16 cellular contexts compared by ENCODE assay signal in the genomic region with DNA sequence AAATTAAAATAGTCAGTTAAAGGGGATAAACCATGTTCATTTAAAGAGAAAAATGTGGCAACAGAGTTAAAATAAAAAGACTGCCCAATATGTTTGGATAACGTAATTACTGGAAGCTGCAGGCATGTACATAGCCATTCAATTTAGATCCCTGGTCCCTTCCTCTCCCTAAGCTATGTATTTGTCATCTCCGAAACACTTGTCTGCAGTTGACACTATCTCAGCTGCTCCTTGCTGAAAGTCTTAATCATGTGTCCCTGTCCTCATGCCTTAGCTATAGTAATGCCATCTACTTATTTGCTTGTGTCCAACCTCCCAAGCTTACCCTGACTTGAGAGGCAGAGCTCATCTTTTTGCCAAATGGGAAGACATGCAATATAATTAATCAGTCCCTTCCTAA.
"Had no signal": no experiment of that assay in that cellular context is flagged by ENCODE, and none has a peak within 500 bp of the region (broad histone marks: within the 10 kb centered on the region; RNA-seq: fewer than 3 reads in every experiment).

No MANE protein-coding gene starts in this region.

- H3K9me3 Mint-ChIP-seq: activated T-cell treated with anti-CD3 and anti-CD28 coated beads, Interleukin-2, amount 50 U/mL, for 24 hours; naive B cell; T-helper 2 cell treated with Interferon-gamma antibody and Interleukin-4, amounts not matched to agents 5 μg/mL and 100 μg/mL, for 36 hours had no signal

- H3K36me3 ChIP-seq: uterus had no signal

- H3K4me3 ChIP-seq: uterus had no signal

- H3K9me3 ChIP-seq: uterus had no signal

- ATAC-seq: activated CD4-positive, CD25-positive, alpha-beta regulatory T cell treated with anti-CD3 and anti-CD28 coated beads, Interleukin-2, amount 50 U/mL, for 24 hours; activated CD8-positive, alpha-beta memory T cell treated with anti-CD3 and anti-CD28 coated beads, Interleukin-2, amount 10 ng/mL, durations not matched to agents 7 days and 5 days had no signal

- DNase-seq: activated CD4-positive, alpha-beta T cell treated with anti-CD3 and anti-CD28 coated beads, Interleukin-2, amount 50 U/mL, for 48 hours; activated CD8-positive, alpha-beta memory T cell treated with anti-CD3 and anti-CD28 coated beads, Interleukin-2, amount 10 ng/mL, durations not matched to agents 7 days and 5 days; activated effector memory CD4-positive, alpha-beta T cell treated with Interleukin-2 at 50 U/mL for 16 hours; activated T-cell treated with anti-CD3 and anti-CD28 coated beads, Interleukin-2, amount 50 U/mL, for 24 hours; kidney; naive B cell; nucleus accumbens; stimulated activated CD4-positive, alpha-beta T cell treated with anti-CD3 and anti-CD28 coated beads, Interleukin-4, amount 100 ng/mL, for 1 hour; stimulated activated CD8-positive, alpha-beta memory T cell treated with anti-CD3 and anti-CD28 coated beads, Interleukin-4, amount 100 ng/mL, for 48 hours; SW 1271; uterus had no signal

- H3K27me3 Mint-ChIP-seq: activated naive CD4-positive, alpha-beta T cell treated with anti-CD3 and anti-CD28 coated beads, Interleukin-2, amount 50 U/mL, for 24 hours; activated T-cell treated with anti-CD3 and anti-CD28 coated beads, Interleukin-2, amount 50 U/mL, for 24 hours; naive B cell; stimulated activated naive CD8-positive, alpha-beta T cell treated with anti-CD3 and anti-CD28 coated beads, Interleukin-15, Interleukin-2, amounts not matched to agents 100 ng/mL and 50 ng/mL, for 24 hours had no signal

- H3K27ac Mint-ChIP-seq: activated CD8-positive, alpha-beta memory T cell treated with anti-CD3 and anti-CD28 coated beads, Interleukin-2, amount 10 ng/mL, durations not matched to agents 7 days and 5 days; activated naive CD4-positive, alpha-beta T cell treated with anti-CD3 and anti-CD28 coated beads, Interleukin-2, amount 50 U/mL, for 24 hours; activated T-cell treated with anti-CD3 and anti-CD28 coated beads, Interleukin-2, amount 50 U/mL, for 24 hours; mesothelial cell of epicardium; stimulated activated naive CD8-positive, alpha-beta T cell treated with anti-CD3 and anti-CD28 coated beads, Interleukin-15, Interleukin-2, amounts not matched to agents 100 ng/mL and 50 ng/mL, for 24 hours; T-helper 2 cell treated with Interferon-gamma antibody and Interleukin-4, amounts not matched to agents 5 μg/mL and 100 μg/mL, for 36 hours had no signal

- H3K27ac ChIP-seq: uterus had no signal

- H3K4me3 Mint-ChIP-seq: activated CD8-positive, alpha-beta memory T cell treated with anti-CD3 and anti-CD28 coated beads, Interleukin-2, amount 10 ng/mL, durations not matched to agents 7 days and 5 days; activated naive CD4-positive, alpha-beta T cell treated with anti-CD3 and anti-CD28 coated beads, Interleukin-2, amount 50 U/mL, for 24 hours; activated T-cell treated with anti-CD3 and anti-CD28 coated beads, Interleukin-2, amount 50 U/mL, for 24 hours; mesothelial cell of epicardium; naive B cell; stimulated activated naive CD8-positive, alpha-beta T cell treated with anti-CD3 and anti-CD28 coated beads, Interleukin-15, Interleukin-2, amounts not matched to agents 100 ng/mL and 50 ng/mL, for 24 hours; T-helper 2 cell treated with Interferon-gamma antibody and Interleukin-4, amounts not matched to agents 5 μg/mL and 100 μg/mL, for 36 hours had no signal

- H3K36me3 Mint-ChIP-seq: activated CD8-positive, alpha-beta memory T cell treated with anti-CD3 and anti-CD28 coated beads, Interleukin-2, amount 10 ng/mL, durations not matched to agents 7 days and 5 days had no signal

- H3K4me1 Mint-ChIP-seq: activated CD8-positive, alpha-beta memory T cell treated with anti-CD3 and anti-CD28 coated beads, Interleukin-2, amount 10 ng/mL, durations not matched to agents 7 days and 5 days; activated naive CD4-positive, alpha-beta T cell treated with anti-CD3 and anti-CD28 coated beads, Interleukin-2, amount 50 U/mL, for 24 hours had no signal

- H3K27me3 ChIP-seq: uterus had no signal
